Comparison of ENCODE assay signal across 8 cellular contexts in the genomic region with DNA sequence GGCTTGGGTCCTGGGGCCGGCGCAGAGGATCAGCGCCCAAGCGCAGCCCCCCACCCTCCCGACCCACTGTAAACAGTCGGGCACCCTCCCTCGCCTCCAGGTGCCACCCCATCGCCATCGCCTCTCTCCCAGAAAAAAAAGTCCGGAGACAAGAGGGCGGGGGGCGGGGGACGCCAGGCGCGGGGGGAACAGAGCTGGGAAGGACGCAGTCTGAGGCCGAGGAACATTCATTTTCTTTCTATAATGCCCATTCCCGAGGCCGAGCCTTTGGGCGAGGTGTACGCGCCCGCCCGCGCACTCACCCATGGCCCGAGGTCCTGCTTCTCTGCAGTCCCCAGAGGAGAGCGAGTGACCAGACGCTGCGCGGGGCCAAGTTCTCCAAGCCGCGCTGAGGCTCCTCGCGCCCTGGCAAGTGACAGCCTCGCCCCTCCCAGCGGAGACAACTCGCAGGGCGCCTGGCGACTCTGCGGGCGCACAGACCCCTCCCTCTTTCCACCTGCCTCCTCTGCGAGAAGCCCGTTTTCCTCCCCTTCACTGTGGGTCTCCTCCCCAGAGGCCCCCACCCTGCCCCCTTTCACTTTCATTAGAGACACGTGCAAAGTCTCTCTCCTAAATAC.
DNase-seq lines count a peak whose midpoint lies in the region; TF ChIP-seq lines count a peak whose summit lies in the region.

No MANE protein-coding gene starts in this region.

- no peaks in the 10 kb centered on the region for H3K36me3 Mint-ChIP-seq in activated naive CD8-positive, alpha-beta T cell

- peak overlapping the region; percentile 68 for H3K4me3 Mint-ChIP-seq in activated naive CD8-positive, alpha-beta T cell

- H3K9me3 Mint-ChIP-seq in activated naive CD8-positive, alpha-beta T cell (ENCODE audit: low read depth), result no peaks in the 10 kb centered on the region

- TF ChIP-seq CTCF in GM20000 (IDR thresholded peaks at IDR 0.05; ENCODE audit: extremely low read depth, missing control alignments), result no peak
- TF ChIP-seq CTCF in retinal pigment epithelial cell (conservative IDR thresholded peaks at IDR 0.05; ENCODE audit: low read depth, low read length), result no peak

- peaks cover 28% of the 10 kb centered on the region for H3K27me3 Mint-ChIP-seq in activated naive CD8-positive, alpha-beta T cell

- peak; percentile 15 for DNase-seq in EH (ENCODE audit: low read depth)
- peak; percentile 40 for DNase-seq in GM20000 (ENCODE audit: low spot score)
- DNase-seq in HT1080 (ENCODE audit: low read depth), result peak; percentile 34
- peak; percentile 20 for DNase-seq in iPS DF 19.7 (ENCODE audit: low read depth, low spot score)
- DNase-seq in retinal pigment epithelial cell (ENCODE audit: low read depth), result no peak
- no peak for DNase-seq in stimulated activated naive CD4-positive, alpha-beta T cell (lab: John Stamatoyannopoulos, UW)
- DNase-seq in activated effector memory CD4-positive, alpha-beta T cell treated with Interleukin-2 at 50 U/mL for 16 hours, result no peak

- peak overlapping the region; percentile 64 for H3K4me3 ChIP-seq in retinal pigment epithelial cell (ENCODE audit: low read length)

- H3K4me1 Mint-ChIP-seq in activated naive CD8-positive, alpha-beta T cell (ENCODE audit: low read depth), result peaks cover 3% of the 10 kb centered on the region

- H3K27ac Mint-ChIP-seq in activated naive CD8-positive, alpha-beta T cell, result no peak overlapping the region

Comparison
In these comparisons a context has a peak if more than half of its experiments do, and no peak if none do; other contexts are left out.
1. DNase-seq: peak in EH (single experiment), GM20000 (single experiment), HT1080 (single experiment) and iPS DF 19.7 (single experiment); none in retinal pigment epithelial cell (single experiment), stimulated activated naive CD4-positive, alpha-beta T cell (0 of 6) and activated effector memory CD4-positive, alpha-beta T cell treated with Interleukin-2 at 50 U/mL for 16 hours (single experiment).